30 cellular contexts compared by ENCODE assay signal in genomic region chr1:212224102-212224501, GRCh38.
DNase-seq lines count a peak whose midpoint lies in the region; ATAC-seq, FAIRE-seq and TF ChIP-seq lines count a peak whose summit lies in the region.
"Had no signal": no experiment of that assay in that cellular context is flagged by ENCODE, and none has a peak within 500 bp of the region (broad histone marks: within the 10 kb centered on the region; RNA-seq: fewer than 3 reads in every experiment).

No MANE protein-coding gene starts in this region.

- in situ Hi-C loops in HepG2 (cut with HindIII; ENCODE audit: extremely low pct_ligation_motif_present, low pct_unique_long_range_greater_than_20kb) = no loop called here

- ATAC-seq in HepG2 (peak; percentile 8; the same call in 1 of the 3 replicates), right lobe of liver (no peak), WTC11 (no peak)
- no peak for ATAC-seq in effector memory CD8-positive, alpha-beta T cell (replicated peaks)
- ATAC-seq: heart left ventricle, left ventricle myocardium superior, right cardiac atrium, SK-N-SH treated with all-trans-retinoic acid at 6 μM for 48 hours had no signal

- FAIRE-seq in HepG2 (lab: Jason Lieb, UNC) = no peak
- FAIRE-seq: D721Med, keratinocyte had no signal

- H3K9ac ChIP-seq in HepG2 (ENCODE audit: insufficient read depth, low read depth, low read length) = no peak overlapping the region
- H3K9ac ChIP-seq: GM23248 had no signal

- H3K4me1 Mint-ChIP-seq in WTC11 = peaks cover 17% of the 10 kb centered on the region
- peaks cover 27 to 31% of the 10 kb centered on the region in 2 donors for H3K4me1 Mint-ChIP-seq in effector memory CD8-positive, alpha-beta T cell (ENCODE audit: low read depth in 2 of 2)

- no peak overlapping the region for H3K27ac ChIP-seq in HepG2 (ENCODE audit: extremely low read length, insufficient read depth, low read length)
- H3K27ac ChIP-seq in right lobe of liver = no peak overlapping the region
- no peak overlapping the region for H3K27ac ChIP-seq in OCI-LY7 (ENCODE audit: low read depth, low read length, poor library complexity, severe bottlenecking)
- H3K27ac ChIP-seq: C4-2B, GM23248, heart left ventricle, PC-9, tibial nerve, VCaP had no signal

- 48% methylated on average over 2 of the region's 2 CpGs for WGBS in HepG2 (ENCODE audit: low lambda C conversion rate)
- WGBS in right lobe of liver (ENCODE audit: insufficient coverage, low coverage, low lambda C conversion rate, missing lambda C conversion rate) = 75% methylated on average over 1 of the region's 2 CpGs

- no peak overlapping the region for H2AFZ ChIP-seq in HepG2 (ENCODE audit: low read length)
- H2AFZ ChIP-seq in OCI-LY7 (ENCODE audit: low read length) = no peak overlapping the region
- H2AFZ ChIP-seq: GM23248, PC-9 had no signal

- 0 out of 5 replicates have a peak, but pooled peaks cover 0 to 4% of the 10 kb centered on the region in 2 experiments for H3K27me3 ChIP-seq in HepG2 (ENCODE audit: control insufficient read depth in 1 of 2, insufficient read depth in 2 of 2, low read length in 2 of 2)
- no peaks in the 10 kb centered on the region for H3K27me3 ChIP-seq in right lobe of liver
- H3K27me3 ChIP-seq: heart left ventricle, spleen, tibial nerve had no signal

- H3K4me1 ChIP-seq in HepG2 (ENCODE audit: insufficient read depth, low read length) = peaks cover 59% of the 10 kb centered on the region
- H3K4me1 ChIP-seq in right lobe of liver = peaks cover 0 to 34% (median 15%) of the 10 kb centered on the region in 4 donors
- peaks cover 2% of the 10 kb centered on the region for H3K4me1 ChIP-seq in OCI-LY7 (ENCODE audit: insufficient read depth, low read length, poor library complexity, severe bottlenecking)

- no peaks in the 10 kb centered on the region for H3K36me3 ChIP-seq in HepG2 (replicated peaks in 1 of 2; ENCODE audit: control insufficient read depth in 1 of 2, insufficient read depth in 2 of 2, low read length in 2 of 2)
- no peaks in the 10 kb centered on the region for H3K36me3 ChIP-seq in right lobe of liver
- H3K36me3 ChIP-seq in OCI-LY7 (ENCODE audit: insufficient read depth, low read length) = no peaks in the 10 kb centered on the region
- H3K36me3 ChIP-seq: heart left ventricle, spleen, tibial nerve had no signal

- no peaks in the 10 kb centered on the region for H3K79me2 ChIP-seq in HepG2 (ENCODE audit: insufficient read depth, low read length)
- no peaks in the 10 kb centered on the region for H3K79me2 ChIP-seq in OCI-LY7 (ENCODE audit: insufficient read depth, low read depth, low read length)

- no peak for TF ChIP-seq RAD21 in HepG2 (CRISPR knock-in tag; IDR thresholded peaks at IDR 0.05)

- TF ChIP-seq POLR2A in HepG2 (IDR thresholded peaks at IDR 0.05; ENCODE audit: insufficient read depth in 1 of 2, low read depth in 2 of 2, low read length in 2 of 2) = no peak
- TF ChIP-seq POLR2A in right lobe of liver (IDR thresholded peaks at IDR 0.05) = no peak

- H3K27ac Mint-ChIP-seq in WTC11 = peak overlapping the region; percentile 24; the same call in 1 of the 2 replicates
- peak overlapping the region; percentile 82 to 94 for H3K27ac Mint-ChIP-seq in effector memory CD8-positive, alpha-beta T cell
- H3K27ac Mint-ChIP-seq: endodermal cell had no signal

- no peak for TF ChIP-seq EP300 in HepG2 (IDR thresholded peaks at IDR 0.05; ENCODE audit: low read depth in 2 of 2, low read length in 2 of 2)
- TF ChIP-seq EP300 in HepG2 (CRISPR knock-in tag; IDR thresholded peaks at IDR 0.05; ENCODE audit: borderline replicate concordance) = no peak

- POLR2A ChIA-PET in HepG2 (lab: Yijun Ruan, JAX) = no interaction called here
- POLR2A ChIA-PET in WTC11 (lab: Charles Lee) = interaction anchor here (0.6 kb wide), 1 partner anchor 750 kb away, joined by 3 read pairs; no protein-coding TSS in a partner anchor
- POLR2A ChIA-PET in OCI-LY7 (lab: Charles Lee) = no interaction called here

- H3K4me3 Mint-ChIP-seq in WTC11 = no peak overlapping the region
- H3K4me3 Mint-ChIP-seq in effector memory CD8-positive, alpha-beta T cell = peak overlapping the region; percentile 26 to 70
- H3K4me3 Mint-ChIP-seq: endodermal cell had no signal

- H3K4me2 ChIP-seq in HepG2 (ENCODE audit: low read depth, low read length) = no peak overlapping the region; the same call in 1 of the 2 replicates
- H3K4me2 ChIP-seq in OCI-LY7 (ENCODE audit: low read length) = no peak overlapping the region
- H3K4me2 ChIP-seq: PC-9 had no signal

- BruUV-seq in HepG2 (replicated peaks; lab: Mats Ljungman, UMichigan) (no TSS peak), OCI-LY7 (replicated peaks; lab: Mats Ljungman, UMichigan) (no TSS peak)

- no peak for TF ChIP-seq CTCF in HepG2 (CRISPR knock-in tag; IDR thresholded peaks at IDR 0.05)
- TF ChIP-seq CTCF in right lobe of liver (IDR thresholded peaks at IDR 0.05) = no peak
- TF ChIP-seq CTCF in WTC11 (IDR thresholded peaks at IDR 0.05) = no peak
- no peak for TF ChIP-seq CTCF in OCI-LY7 (conservative IDR thresholded peaks at IDR 0.05; ENCODE audit: low read length)

- CTCF ChIA-PET in HepG2 (lab: Yijun Ruan, JAX; ENCODE audit: low intra/inter-chr PET ratio, low total read pairs) = no interaction called here
- CTCF ChIA-PET in WTC11 (lab: Charles Lee) = no interaction called here
- CTCF ChIA-PET in OCI-LY7 (lab: Charles Lee; ENCODE audit: unreplicated experiment) = no interaction called here

- no peaks in the 10 kb centered on the region for H3K27me3 Mint-ChIP-seq in WTC11 (ENCODE audit: low read depth)
- no peaks in the 10 kb centered on the region for H3K27me3 Mint-ChIP-seq in effector memory CD8-positive, alpha-beta T cell

- H3K9me3 Mint-ChIP-seq in WTC11 = no peaks in the 10 kb centered on the region
- H3K9me3 Mint-ChIP-seq in effector memory CD8-positive, alpha-beta T cell = no peaks in the 10 kb centered on the region
- H3K9me3 Mint-ChIP-seq: endodermal cell had no signal

- intact Hi-C loops in HepG2 (cut with micrococcal nuclease; ENCODE audit: unreplicated experiment) (no loop called here), right lobe of liver (cut with DNase I) (no loop called here), OCI-LY7 (cut with micrococcal nuclease; ENCODE audit: unreplicated experiment) (no loop called here)

- H3K4me3 ChIP-seq in HepG2 (replicated peaks in 1 of 3; ENCODE audit: insufficient read depth in 1 of 3, low read depth in 2 of 3, low read length in 3 of 3) = no peak overlapping the region
- H3K4me3 ChIP-seq in right lobe of liver = no peak overlapping the region
- no peak overlapping the region for H3K4me3 ChIP-seq in OCI-LY7 (ENCODE audit: low read depth, low read length, poor library complexity, severe bottlenecking)
- H3K4me3 ChIP-seq: GM23248, heart left ventricle, PC-9, spleen, tibial nerve had no signal

- H3K9me2 ChIP-seq in OCI-LY7 (ENCODE audit: insufficient read depth, low read length) = no peaks in the 10 kb centered on the region

- no peaks in the 10 kb centered on the region for H3K9me3 ChIP-seq in HepG2 (ENCODE audit: low read length)
- H3K9me3 ChIP-seq in right lobe of liver = no peaks in the 10 kb centered on the region
- no peaks in the 10 kb centered on the region for H3K9me3 ChIP-seq in OCI-LY7 (ENCODE audit: low read length)
- H3K9me3 ChIP-seq: heart left ventricle, spleen, tibial nerve had no signal

- H4K20me1 ChIP-seq in HepG2 (ENCODE audit: insufficient read depth, low read length) (no peaks in the 10 kb centered on the region), OCI-LY7 (ENCODE audit: insufficient read depth, low read length) (no peaks in the 10 kb centered on the region)

- H3K36me3 Mint-ChIP-seq in WTC11 = no peaks in the 10 kb centered on the region
- H3K36me3 Mint-ChIP-seq in effector memory CD8-positive, alpha-beta T cell (ENCODE audit: insufficient read depth) = peaks cover 3% of the 10 kb centered on the region

- DNase-seq in HepG2 (ENCODE audit: low spot score) (no peak), right lobe of liver (no peak), WTC11 (ENCODE audit: low spot score) (no peak), OCI-LY7 (ENCODE audit: low spot score) (no peak), GF-D8 (lab: John Stamatoyannopoulos, UW) (no peak), NCI-H1436 treated with DMSO at 0.1 percent for 48 hours (lab: John Stamatoyannopoulos, UW) (no peak)
- no peak for DNase-seq in effector memory CD8-positive, alpha-beta T cell
- DNase-seq: activated CD4-positive, alpha-beta T cell treated with anti-CD3 and anti-CD28 coated beads, Interleukin-2, amount 50 U/mL, for 1 hour; activated CD8-positive, alpha-beta memory T cell treated with anti-CD3 and anti-CD28 coated beads, Interleukin-2, amount 50 U/mL, for 48 hours; caudate nucleus; endodermal cell; GM23248; heart left ventricle; left ventricle myocardium superior; NCI-H1417 treated with DMSO at 0.1 percent for 48 hours; NCI-H226; NCI-H526 treated with DMSO at 0.1 percent for 48 hours; NK-92 treated with Interleukin-12 subunit alpha and Interleukin-12 subunit beta, amount 100 ng/mL, for 24 hours; PC-9; right cardiac atrium; Right ventricle myocardium superior; spleen; stimulated activated CD8-positive, alpha-beta memory T cell treated with anti-CD3 and anti-CD28 coated beads, Interleukin-4, amount 100 ng/mL, for 48 hours; T-helper 9 cell had no signal

TF ChIP-seq in WTC11, 78 proteins besides CTCF, POLR2A, EP300 and RAD21 (continues in another document):
- TF ChIP-seq ZNF219 (CRISPR knock-in tag; IDR thresholded peaks at IDR 0.05; ENCODE audit: borderline replicate concordance) (no peak), ZNF138 (CRISPR knock-in tag; conservative IDR thresholded peaks at IDR 0.05) (no peak), E2F4 (CRISPR knock-in tag; IDR thresholded peaks at IDR 0.05; ENCODE audit: borderline replicate concordance, low read depth) (no peak), NR2C2 (CRISPR knock-in tag; IDR thresholded peaks at IDR 0.05) (no peak)
